Comparison of ENCODE assay signal across 10 cellular contexts in genomic region chr15:67108122-67108871, GRCh38. TPM values are rescaled to one million over a fixed set of nuclear protein-coding genes. Genes with fewer than 3 reads are reported as not detected.
DNase-seq lines count a peak whose midpoint lies in the region; ATAC-seq, FAIRE-seq and TF ChIP-seq lines count a peak whose summit lies in the region.
"Had no signal": no experiment of that assay in that cellular context is flagged by ENCODE, and none has a peak within 500 bp of the region (broad histone marks: within the 10 kb centered on the region; RNA-seq: fewer than 3 reads in every experiment).

No MANE protein-coding gene starts in this region.

- 0 out of 2 replicates have a peak overlapping the region, but pooled peaks have one; percentile 16 for H2BK5ac ChIP-seq in H1 (ENCODE audit: low read depth, low read length)

- POLR2A ChIA-PET in H1 (lab: Charles Lee; ENCODE audit: partially characterized antibody): no interaction called here

- peaks cover 15% of the 10 kb centered on the region for H3K36me3 Mint-ChIP-seq in progenitor cell of endocrine pancreas (ENCODE audit: insufficient read depth)

- no peak for TF ChIP-seq RAD21 in H1 (IDR thresholded peaks at IDR 0.05 in 1 of 2, conservative IDR thresholded peaks at IDR 0.05 in 1 of 2; ENCODE audit: low read depth in 2 of 2, low read length in 2 of 2)

- H3K14ac ChIP-seq in H1 (ENCODE audit: insufficient read length): no peak overlapping the region

- H3K4me3 Mint-ChIP-seq in progenitor cell of endocrine pancreas (ENCODE audit: low read depth): no peak overlapping the region
- H3K4me3 Mint-ChIP-seq: activated naive CD8-positive, alpha-beta T cell treated with anti-CD3 and anti-CD28 coated beads, Interleukin-2, amount 10 ng/mL, durations not matched to agents 7 days and 5 days; GM23338 had no signal

- no peak overlapping the region for H2BK12ac ChIP-seq in H1 (ENCODE audit: low read depth, low read length)

- no peak for TF ChIP-seq CTCF in Peyer's patch (IDR thresholded peaks at IDR 0.05)
- no peak for TF ChIP-seq CTCF in H1 (IDR thresholded peaks at IDR 0.05; ENCODE audit: control extremely low read depth in 1 of 3, insufficient read depth in 1 of 3, low read depth in 1 of 3, low read length in 3 of 3)
- TF ChIP-seq CTCF in progenitor cell of endocrine pancreas (IDR thresholded peaks at IDR 0.05; ENCODE audit: unreplicated experiment): no peak

- WGBS in H1 (ENCODE audit: extremely low coverage in 1 of 2, insufficient coverage in 1 of 2, insufficient read length in 1 of 2, insufficient replicate concordance in 2 of 2, low coverage in 1 of 2, low lambda C conversion rate in 2 of 2, missing lambda C conversion rate in 1 of 2), 2 experiments: 78% methylated on average over 8 of the region's 9 CpGs; no CpG with 5 or more reads in 1 of the 2 experiments

- H3K23ac ChIP-seq in H1 (ENCODE audit: insufficient read length): no peak overlapping the region

- H4K20me1 ChIP-seq in H1 (replicated peaks in 1 of 2; ENCODE audit: control insufficient read depth in 1 of 2, insufficient read depth in 2 of 2, low read length in 2 of 2): peaks cover 0 to 2% of the 10 kb centered on the region in 2 experiments

- H2BK20ac ChIP-seq in H1 (ENCODE audit: low read length): no peak overlapping the region

- peak overlapping the region; percentile 33 for H3K27ac Mint-ChIP-seq in progenitor cell of endocrine pancreas
- H3K27ac Mint-ChIP-seq: activated naive CD8-positive, alpha-beta T cell treated with anti-CD3 and anti-CD28 coated beads, Interleukin-2, amount 10 ng/mL, durations not matched to agents 7 days and 5 days; GM23338 had no signal

- DNase-seq in ELR (ENCODE audit: low read depth): peak; percentile 54
- peak in 1 of 3 donors; percentile 35 for DNase-seq in Peyer's patch
- DNase-seq in H1 (ENCODE audit: low read depth in 1 of 2, low spot score in 2 of 2): no peak
- DNase-seq in progenitor cell of endocrine pancreas (ENCODE audit: low spot score, unreplicated experiment): no peak
- DNase-seq in AG08395 (ENCODE audit: low spot score): no peak
- DNase-seq in superior temporal gyrus (ENCODE audit: extremely low spot score): no peak
- DNase-seq: activated naive CD8-positive, alpha-beta T cell treated with anti-CD3 and anti-CD28 coated beads, Interleukin-2, amount 10 ng/mL, durations not matched to agents 7 days and 5 days had no signal

- no peak overlapping the region for H3K4me2 ChIP-seq in H1 (ENCODE audit: insufficient read depth in 1 of 2, low read depth in 2 of 2, low read length in 2 of 2)
- H3K4me2 ChIP-seq: GM23338 had no signal

- no peaks in the 10 kb centered on the region for H3K27me3 Mint-ChIP-seq in progenitor cell of endocrine pancreas
- H3K27me3 Mint-ChIP-seq: activated naive CD8-positive, alpha-beta T cell treated with anti-CD3 and anti-CD28 coated beads, Interleukin-2, amount 10 ng/mL, durations not matched to agents 7 days and 5 days had no signal

- peaks cover 8 to 65% (median 30%) of the 10 kb centered on the region in 4 donors for H3K4me1 ChIP-seq in Peyer's patch
- peaks cover 0 to 12% (median 2%) of the 10 kb centered on the region in 4 experiments; a peak in 4 of 7 replicates for H3K4me1 ChIP-seq in H1 (replicated peaks in 1 of 4; ENCODE audit: control insufficient read depth in 3 of 4, insufficient read depth in 4 of 4, low read length in 3 of 4)

- no peak overlapping the region for H4K5ac ChIP-seq in H1 (ENCODE audit: insufficient read length, low read depth, low read length)

- H3K9me3 ChIP-seq in Peyer's patch (no peaks in the 10 kb centered on the region), H1 (ENCODE audit: insufficient read depth in 2 of 2, low read depth in 1 of 2, low read length in 1 of 2) (peaks cover 0 to 9% of the 10 kb centered on the region in 2 experiments; a peak in 3 of 4 replicates)

- no peak for TF ChIP-seq EP300 in H1 (IDR thresholded peaks at IDR 0.05; ENCODE audit: borderline replicate concordance in 1 of 2, low read depth in 2 of 2, low read length in 2 of 2)

- H3K79me2 ChIP-seq in H1 (ENCODE audit: control insufficient read depth in 1 of 2, insufficient read depth in 2 of 2, low read length in 2 of 2): 0 out of 4 replicates have a peak, but pooled peaks cover 0 to 7% of the 10 kb centered on the region in 2 experiments

- no peak overlapping the region for H3K9ac ChIP-seq in H1 (replicated peaks in 1 of 4; ENCODE audit: extremely low read depth in 1 of 4, low read depth in 3 of 4, low read length in 3 of 4)

- no peak for FAIRE-seq in H1 (lab: Jason Lieb, UNC)

- ATAC-seq in GM18511 (IDR thresholded peaks at IDR 0.05; ENCODE audit: unreplicated experiment): no peak
- ATAC-seq in HG03196 (IDR thresholded peaks at IDR 0.05; ENCODE audit: unreplicated experiment): no peak
- ATAC-seq: GM23338 had no signal

- H3K36me3 ChIP-seq in Peyer's patch: no peaks in the 10 kb centered on the region
- no peaks in the 10 kb centered on the region for H3K36me3 ChIP-seq in H1 (ENCODE audit: control insufficient read depth in 2 of 4, insufficient read depth in 4 of 4, low read length in 3 of 4)

- no peak overlapping the region for H3K56ac ChIP-seq in H1 (replicated peaks; ENCODE audit: insufficient read length, low read depth, low read length)

- H3K9me3 Mint-ChIP-seq in progenitor cell of endocrine pancreas (ENCODE audit: low read depth): peaks cover 9% of the 10 kb centered on the region

- H2BK120ac ChIP-seq in H1 (replicated peaks; ENCODE audit: low read depth, low read length): no peak overlapping the region

- H4K91ac ChIP-seq in H1 (replicated peaks; ENCODE audit: insufficient read length, low read length): no peak overlapping the region

- H3K4me1 Mint-ChIP-seq in progenitor cell of endocrine pancreas (ENCODE audit: low read depth): peaks cover 32% of the 10 kb centered on the region

- H2AFZ ChIP-seq in H1 (ENCODE audit: low read length): no peak overlapping the region
- H2AFZ ChIP-seq: GM23338 had no signal

- no peak overlapping the region for H2BK15ac ChIP-seq in H1 (ENCODE audit: low read length)

- no peaks in the 10 kb centered on the region for H3K23me2 ChIP-seq in H1 (ENCODE audit: low read depth, low read length)

- no peak for TF ChIP-seq POLR2A in Peyer's patch (IDR thresholded peaks at IDR 0.05)
- TF ChIP-seq POLR2A in H1 (IDR thresholded peaks at IDR 0.05; ENCODE audit: control extremely low read depth in 1 of 2, low read depth in 2 of 2, low read length in 2 of 2): no peak

- CTCF ChIA-PET in H1 (lab: Charles Lee; ENCODE audit: partially characterized antibody): no interaction called here

- H3K18ac ChIP-seq in H1 (ENCODE audit: extremely low read depth, low read length): no peak overlapping the region

- no peak overlapping the region for H3K4me3 ChIP-seq in Peyer's patch
- no peak overlapping the region for H3K4me3 ChIP-seq in H1 (ENCODE audit: extremely low read depth in 1 of 4, insufficient read depth in 2 of 4, low read depth in 3 of 4, low read length in 4 of 4)
- H3K4me3 ChIP-seq: GM23338 had no signal

- no peak overlapping the region for H4K8ac ChIP-seq in H1 (ENCODE audit: extremely low read depth, insufficient read depth, low read length)

- H3K27ac ChIP-seq in Peyer's patch (peak overlapping the region in 3 of 4 donors; percentile 37 to 70 (median 51)), H1 (ENCODE audit: low read depth, low read length) (no peak overlapping the region)

- H3K4ac ChIP-seq in H1 (replicated peaks; ENCODE audit: insufficient read length, low read depth, low read length): no peak overlapping the region

- no peak overlapping the region; the same call in 1 of the 2 replicates for H2AK5ac ChIP-seq in H1 (ENCODE audit: low read depth, low read length)

- H3K27me3 ChIP-seq in Peyer's patch (no peaks in the 10 kb centered on the region), H1 (replicated peaks in 1 of 4; ENCODE audit: control insufficient read depth in 3 of 4, extremely low read depth in 1 of 4, insufficient read depth in 3 of 4, low read length in 3 of 4) (no peaks in the 10 kb centered on the region)

- peaks cover 7% of the 10 kb centered on the region; the same call in 1 of the 2 replicates for H3K79me1 ChIP-seq in H1 (ENCODE audit: low read depth, low read length)

TF ChIP-seq in H1, 55 proteins besides CTCF, POLR2A, EP300 and RAD21:
- TF ChIP-seq GABPA (IDR thresholded peaks at IDR 0.05; ENCODE audit: borderline replicate concordance, insufficient read depth, low read length) (no peak), KDM4A (IDR thresholded peaks at IDR 0.05; ENCODE audit: low read depth, low read length, severe bottlenecking) (no peak), SIRT6 (IDR thresholded peaks at IDR 0.05; ENCODE audit: low read length) (no peak)

RNA-seq across cellular contexts. Expression of gene SMAD3, which starts 42.9 kb away (rescaled TPM):
- 10 to 100 TPM; 43.7 to 80.0 (median 60.2) TPM for total RNA-seq in Peyer's patch
- 11.1 and 12.4 TPM in 2 replicates for total RNA-seq in H1 (2021; fragmentation: NEBNext Ultra II Directional; extraction: Animal tissue kit (Norgen Biotek cat#: 25700))
- 10.1 and 17.3 TPM in 2 replicates for polyA plus RNA-seq in H1 (2011; rRNA removed)
- polyA plus RNA-seq in H1 (2011; cell fraction: cytosol; rRNA removed): 9.1 TPM
- 41.6 TPM for polyA plus RNA-seq in H1 (2011; cell fraction: nucleus; rRNA removed)
- 7.8 to 10.4 TPM (median 8.7 TPM) in 4 replicates for polyA plus RNA-seq in H1 (2012, experiment 1 of 2)
- polyA plus RNA-seq in H1 (2012, experiment 2 of 2): 5.0 TPM
- 13.2 TPM for polyA plus RNA-seq in H1 (2013, experiment 1 of 2)
- polyA plus RNA-seq in H1 (2013, experiment 2 of 2): 11.1 TPM
- 16.5 and 18.3 TPM in 2 replicates for polyA minus RNA-seq in H1 (2011; rRNA and poly(A)+ RNA removed)
- polyA minus RNA-seq in H1 (2011; cell fraction: cytosol; rRNA and poly(A)+ RNA removed): 12.3 TPM
- 14.3 TPM for polyA minus RNA-seq in H1 (2011; cell fraction: nucleus; rRNA and poly(A)+ RNA removed)
- total RNA-seq in progenitor cell of endocrine pancreas: 49.9 and 51.3 TPM in 2 replicates
